21 cellular contexts compared by ENCODE assay signal in the genomic region with DNA sequence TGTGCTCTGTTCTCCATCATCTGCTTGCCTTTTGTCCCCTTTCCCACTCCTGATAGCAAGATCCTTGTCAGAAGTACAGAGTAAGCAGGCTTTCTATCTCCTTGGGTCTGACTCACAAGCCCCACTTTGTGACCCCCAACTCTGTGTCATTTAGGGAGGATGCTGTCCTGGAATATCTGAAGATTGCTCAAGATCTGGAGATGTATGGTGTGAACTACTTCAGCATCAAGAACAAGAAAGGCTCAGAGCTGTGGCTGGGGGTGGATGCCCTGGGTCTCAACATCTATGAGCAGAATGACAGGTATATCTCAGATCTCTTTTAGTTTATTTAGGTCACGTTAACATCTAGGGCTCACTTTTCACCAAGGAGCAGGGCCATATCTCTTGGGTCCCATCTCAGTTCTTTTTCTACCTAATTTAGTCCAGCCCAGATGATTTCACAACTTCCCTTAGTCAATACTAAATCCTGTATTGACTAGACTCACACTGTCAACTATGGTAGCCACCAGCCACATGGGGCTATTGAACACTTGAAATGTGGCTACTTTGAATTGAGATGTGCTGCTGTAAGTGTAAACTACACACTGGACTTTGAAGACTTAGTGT.
DNase-seq lines count a peak whose midpoint lies in the region; ATAC-seq, FAIRE-seq and TF ChIP-seq lines count a peak whose summit lies in the region.
"Had no signal": no experiment of that assay in that cellular context is flagged by ENCODE, and none has a peak within 500 bp of the region (broad histone marks: within the 10 kb centered on the region; RNA-seq: fewer than 3 reads in every experiment).

No MANE protein-coding gene starts in this region.

- intact Hi-C loops in dorsolateral prefrontal cortex (cut with DNase I) = no loop called here

- H3K27ac ChIP-seq in dorsolateral prefrontal cortex = no peak overlapping the region
- H3K27ac ChIP-seq: esophagus muscularis mucosa, transverse colon had no signal

- H3K27ac Mint-ChIP-seq in activated naive CD4-positive, alpha-beta T cell treated with anti-CD3 and anti-CD28 coated beads, Interleukin-2, amount 10 ng/mL, durations not matched to agents 7 days and 5 days = peak overlapping the region; percentile 60
- H3K27ac Mint-ChIP-seq in T-cell = peak overlapping the region; percentile 13 to 66
- peak overlapping the region; percentile 55 for H3K27ac Mint-ChIP-seq in activated naive CD8-positive, alpha-beta T cell treated with anti-CD3 and anti-CD28 coated beads, Interleukin-2, amount 50 U/mL, for 24 hours
- H3K27ac Mint-ChIP-seq: H9, mesothelial cell of epicardium had no signal

- CTCF ChIA-PET in activated naive CD4-positive, alpha-beta T cell treated with anti-CD3 and anti-CD28 coated beads, Interleukin-2, amount 10 ng/mL, durations not matched to agents 7 days and 5 days (lab: Charles Lee) = no interaction called here
- CTCF ChIA-PET in T-cell (lab: Charles Lee) = no interaction called here

- FAIRE-seq in GM12891 (lab: Jason Lieb, UNC) = no peak
- FAIRE-seq: GM19239 had no signal

- H3K36me3 Mint-ChIP-seq in activated naive CD4-positive, alpha-beta T cell treated with anti-CD3 and anti-CD28 coated beads, Interleukin-2, amount 10 ng/mL, durations not matched to agents 7 days and 5 days = peaks cover 79% of the 10 kb centered on the region
- peaks cover 61% of the 10 kb centered on the region for H3K36me3 Mint-ChIP-seq in T-cell
- peaks cover 87% of the 10 kb centered on the region for H3K36me3 Mint-ChIP-seq in activated naive CD8-positive, alpha-beta T cell treated with anti-CD3 and anti-CD28 coated beads, Interleukin-2, amount 50 U/mL, for 24 hours (ENCODE audit: low read depth)

- no peak for TF ChIP-seq CTCF in dorsolateral prefrontal cortex (IDR thresholded peaks at IDR 0.05 in 54 of 56, conservative IDR thresholded peaks at IDR 0.05 in 2 of 56; ENCODE audit: low read depth in 1 of 56, partially characterized antibody in 56 of 56)

- H3K9me3 Mint-ChIP-seq in activated naive CD4-positive, alpha-beta T cell treated with anti-CD3 and anti-CD28 coated beads, Interleukin-2, amount 10 ng/mL, durations not matched to agents 7 days and 5 days = no peaks in the 10 kb centered on the region
- H3K9me3 Mint-ChIP-seq in T-cell = no peaks in the 10 kb centered on the region
- no peaks in the 10 kb centered on the region for H3K9me3 Mint-ChIP-seq in activated naive CD8-positive, alpha-beta T cell treated with anti-CD3 and anti-CD28 coated beads, Interleukin-2, amount 50 U/mL, for 24 hours

- TF ChIP-seq POLR2A in GM12891 (IDR thresholded peaks at IDR 0.05; ENCODE audit: low read depth, low read length) = no peak

- POLR2A ChIA-PET in T-cell (lab: Charles Lee) = interaction anchor here in 1 of 2 donors (0.6 kb wide), 1 partner anchor 213 kb away, joined by 3 read pairs; no protein-coding TSS in a partner anchor

- peaks cover 0 to 76% (median 12%) of the 10 kb centered on the region in 45 donors for H3K27me3 ChIP-seq in dorsolateral prefrontal cortex
- H3K27me3 ChIP-seq: esophagus muscularis mucosa, transverse colon had no signal

- H3K4me1 Mint-ChIP-seq in activated naive CD4-positive, alpha-beta T cell treated with anti-CD3 and anti-CD28 coated beads, Interleukin-2, amount 10 ng/mL, durations not matched to agents 7 days and 5 days = peaks cover 33% of the 10 kb centered on the region
- peaks cover 36 to 53% (median 51%) of the 10 kb centered on the region in 3 donors for H3K4me1 Mint-ChIP-seq in T-cell
- peaks cover 43% of the 10 kb centered on the region for H3K4me1 Mint-ChIP-seq in activated naive CD8-positive, alpha-beta T cell treated with anti-CD3 and anti-CD28 coated beads, Interleukin-2, amount 50 U/mL, for 24 hours
- H3K4me1 Mint-ChIP-seq: mesothelial cell of epicardium had no signal

- no peak overlapping the region for H3K4me3 ChIP-seq in dorsolateral prefrontal cortex
- H3K4me3 ChIP-seq: esophagus muscularis mucosa, transverse colon had no signal

- H3K4me3 Mint-ChIP-seq in activated naive CD4-positive, alpha-beta T cell treated with anti-CD3 and anti-CD28 coated beads, Interleukin-2, amount 10 ng/mL, durations not matched to agents 7 days and 5 days = no peak overlapping the region
- no peak overlapping the region for H3K4me3 Mint-ChIP-seq in T-cell
- H3K4me3 Mint-ChIP-seq in activated naive CD8-positive, alpha-beta T cell treated with anti-CD3 and anti-CD28 coated beads, Interleukin-2, amount 50 U/mL, for 24 hours = no peak overlapping the region
- H3K4me3 Mint-ChIP-seq: H9, mesothelial cell of epicardium had no signal

- no peak for ATAC-seq in T-cell (replicated peaks in 1 of 4)
- ATAC-seq in activated naive CD8-positive, alpha-beta T cell treated with anti-CD3 and anti-CD28 coated beads, Interleukin-2, amount 50 U/mL, for 24 hours = peak; percentile 20
- ATAC-seq in HG03571 (IDR thresholded peaks at IDR 0.05; ENCODE audit: unreplicated experiment) = no peak
- no peak for ATAC-seq in GM18502 (IDR thresholded peaks at IDR 0.05; ENCODE audit: poor library complexity, unreplicated experiment)
- ATAC-seq: left colon had no signal

- no peaks in the 10 kb centered on the region for H3K27me3 Mint-ChIP-seq in activated naive CD4-positive, alpha-beta T cell treated with anti-CD3 and anti-CD28 coated beads, Interleukin-2, amount 10 ng/mL, durations not matched to agents 7 days and 5 days
- H3K27me3 Mint-ChIP-seq in T-cell = no peaks in the 10 kb centered on the region
- no peaks in the 10 kb centered on the region for H3K27me3 Mint-ChIP-seq in activated naive CD8-positive, alpha-beta T cell treated with anti-CD3 and anti-CD28 coated beads, Interleukin-2, amount 50 U/mL, for 24 hours

- DNase-seq in activated naive CD4-positive, alpha-beta T cell treated with anti-CD3 and anti-CD28 coated beads, Interleukin-2, amount 10 ng/mL, durations not matched to agents 7 days and 5 days = no peak
- no peak for DNase-seq in activated naive CD4-positive, alpha-beta T cell treated with anti-CD3 and anti-CD28 coated beads, Interleukin-2, amount 50 U/mL, for 16 hours
- DNase-seq in T-cell (no peak), GM12891 (ENCODE audit: insufficient read length, low spot score) (no peak), dorsolateral prefrontal cortex (no peak)
- DNase-seq in activated naive CD8-positive, alpha-beta T cell treated with anti-CD3 and anti-CD28 coated beads, Interleukin-2, amount 50 U/mL, for 24 hours = no peak
- DNase-seq: amygdala; caudate nucleus; effector CD4-positive, alpha-beta T cell; H9; left colon; NCI-H1105 treated with DMSO at 0.1 percent for 48 hours; NCI-H69; SHP77 treated with DMSO at 0.1 percent for 48 hours; stimulated activated CD4-positive, alpha-beta T cell treated with anti-CD3 and anti-CD28 coated beads, Interleukin-12 subunit alpha, Interleukin-12 subunit beta, amount 100 ng/mL, for 4 hours; transverse colon had no signal

TF ChIP-seq in GM12891, 5 proteins besides CTCF, POLR2A, EP300 and RAD21:
- no peak for TF ChIP-seq TAF1 (IDR thresholded peaks at IDR 0.05; ENCODE audit: low read depth, low read length)
- no peak for TF ChIP-seq POU2F2 (IDR thresholded peaks at IDR 0.05; ENCODE audit: low read depth, low read length)
- no peak for TF ChIP-seq PAX5 (IDR thresholded peaks at IDR 0.05; ENCODE audit: insufficient read depth, low read length, severe bottlenecking)
- no peak for TF ChIP-seq SPI1 (IDR thresholded peaks at IDR 0.05; ENCODE audit: low read depth, low read length)
- no peak for TF ChIP-seq POLR2AphosphoS5 (IDR thresholded peaks at IDR 0.05; ENCODE audit: low read depth, low read length)
